In the genomic region with DNA sequence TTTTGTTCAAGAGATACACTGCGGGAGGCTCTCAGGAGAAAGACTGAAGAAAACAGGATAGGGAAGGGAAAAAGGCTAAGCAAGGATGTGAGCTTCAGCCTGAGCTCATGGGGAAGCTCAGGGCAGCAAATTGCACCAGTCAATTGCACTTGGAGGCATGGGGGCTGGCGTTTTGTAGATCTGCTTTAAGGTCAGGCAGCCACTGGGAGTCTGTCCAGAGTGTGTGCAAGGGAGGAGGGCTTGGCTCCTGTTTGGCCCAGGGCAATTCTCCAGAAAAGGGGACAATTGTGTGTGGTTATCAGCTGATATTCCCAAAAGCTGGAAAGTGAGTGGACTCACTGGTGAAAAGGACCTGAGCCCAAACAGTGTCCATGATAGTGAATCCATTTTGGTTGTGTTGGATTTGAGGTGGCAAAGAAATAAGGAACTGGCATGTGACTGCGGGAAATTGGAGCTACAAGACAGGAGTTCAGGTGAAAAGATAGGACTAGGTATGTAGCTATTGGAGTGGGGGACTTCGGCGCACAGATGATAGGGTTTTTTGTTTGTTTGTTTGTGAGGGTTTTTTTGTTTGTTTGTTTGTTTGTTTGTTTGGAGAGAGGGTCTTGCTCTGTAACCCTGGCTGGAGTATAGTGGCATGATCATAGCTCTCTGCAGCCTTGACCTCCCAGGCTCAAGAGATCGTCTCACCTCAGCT, we compare ENCODE assay signal across 16 cellular contexts. TPM values are rescaled to one million over a fixed set of nuclear protein-coding genes. Genes with fewer than 3 reads are reported as not detected.
DNase-seq lines count a peak whose midpoint lies in the region; ATAC-seq lines count a peak whose summit lies in the region.
"Had no signal": no experiment of that assay in that cellular context is flagged by ENCODE, and none has a peak within 500 bp of the region (broad histone marks: within the 10 kb centered on the region; RNA-seq: fewer than 3 reads in every experiment).

No MANE protein-coding gene starts in this region.

- no peaks in the 10 kb centered on the region for H3K27me3 Mint-ChIP-seq in activated naive CD8-positive, alpha-beta T cell treated with anti-CD3 and anti-CD28 coated beads for 36 hours
- H3K27me3 Mint-ChIP-seq in stimulated activated naive CD8-positive, alpha-beta T cell treated with anti-CD3 and anti-CD28 coated beads, Interleukin-15, amount 100 ng/mL, for 72 hours, result no peaks in the 10 kb centered on the region
- H3K27me3 Mint-ChIP-seq: T-helper 17 cell had no signal

- H3K27ac Mint-ChIP-seq in activated naive CD8-positive, alpha-beta T cell treated with anti-CD3 and anti-CD28 coated beads for 36 hours, result peak overlapping the region; percentile 97
- H3K27ac Mint-ChIP-seq in stimulated activated naive CD8-positive, alpha-beta T cell treated with anti-CD3 and anti-CD28 coated beads, Interleukin-15, amount 100 ng/mL, for 72 hours, result peak overlapping the region; percentile 97 to 99
- H3K27ac Mint-ChIP-seq: T-helper 17 cell had no signal

- no peaks in the 10 kb centered on the region for H3K27me3 ChIP-seq in right cardiac atrium (ENCODE audit: control insufficient read depth, insufficient read depth)
- H3K27me3 ChIP-seq: vagina had no signal

- H3K4me1 ChIP-seq in right cardiac atrium (ENCODE audit: control insufficient read depth, insufficient read depth, low read length), result peaks cover 17% of the 10 kb centered on the region

- peaks cover 12% of the 10 kb centered on the region for H3K9me3 Mint-ChIP-seq in activated naive CD8-positive, alpha-beta T cell treated with anti-CD3 and anti-CD28 coated beads for 36 hours
- peaks cover 5 to 8% of the 10 kb centered on the region in 2 donors for H3K9me3 Mint-ChIP-seq in stimulated activated naive CD8-positive, alpha-beta T cell treated with anti-CD3 and anti-CD28 coated beads, Interleukin-15, amount 100 ng/mL, for 72 hours

- ATAC-seq in Right ventricle myocardium inferior (peak; percentile 49), right cardiac atrium (peak; percentile 44 to 51), HG02623 (IDR thresholded peaks at IDR 0.05; ENCODE audit: unreplicated experiment) (no peak)
- ATAC-seq in stimulated activated naive CD8-positive, alpha-beta T cell treated with anti-CD3 and anti-CD28 coated beads, Interleukin-15, amount 100 ng/mL, for 72 hours, result no peak
- ATAC-seq: mucosa of descending colon, PC-3, T-helper 17 cell had no signal

- 77% methylated on average over 6 of the region's 6 CpGs for WGBS in right cardiac atrium

- DNase-seq in Right ventricle myocardium inferior (ENCODE audit: missing footprints) (no peak), cardiac septum (ENCODE audit: low spot score) (no peak), right cardiac atrium (peak; percentile 46 to 77 (median 71)), MV-4-11 (lab: John Stamatoyannopoulos, UW) (no peak), COR-L47 (lab: John Stamatoyannopoulos, UW) (no peak)
- DNase-seq in activated naive CD8-positive, alpha-beta T cell treated with anti-CD3 and anti-CD28 coated beads for 36 hours, result no peak
- no peak for DNase-seq in stimulated activated naive CD8-positive, alpha-beta T cell treated with anti-CD3 and anti-CD28 coated beads, Interleukin-15, amount 100 ng/mL, for 72 hours
- DNase-seq: DND-41, KG1, mucosa of descending colon, NCI-H1436 treated with DMSO at 0.1 percent for 48 hours, PC-3, T-helper 17 cell had no signal

- H3K4me1 Mint-ChIP-seq in activated naive CD8-positive, alpha-beta T cell treated with anti-CD3 and anti-CD28 coated beads for 36 hours, result peaks cover 75% of the 10 kb centered on the region
- peaks cover 90% of the 10 kb centered on the region for H3K4me1 Mint-ChIP-seq in stimulated activated naive CD8-positive, alpha-beta T cell treated with anti-CD3 and anti-CD28 coated beads, Interleukin-15, amount 100 ng/mL, for 72 hours

- H3K9me3 ChIP-seq in right cardiac atrium (ENCODE audit: control insufficient read depth, low read length), result no peaks in the 10 kb centered on the region
- H3K9me3 ChIP-seq: mucosa of descending colon, vagina had no signal

- peak overlapping the region; percentile 48 for H3K4me3 Mint-ChIP-seq in activated naive CD8-positive, alpha-beta T cell treated with anti-CD3 and anti-CD28 coated beads for 36 hours
- H3K4me3 Mint-ChIP-seq in stimulated activated naive CD8-positive, alpha-beta T cell treated with anti-CD3 and anti-CD28 coated beads, Interleukin-15, amount 100 ng/mL, for 72 hours, result peak overlapping the region; percentile 55 to 80
- H3K4me3 Mint-ChIP-seq: T-helper 17 cell had no signal

- peaks cover 17% of the 10 kb centered on the region for H3K36me3 Mint-ChIP-seq in activated naive CD8-positive, alpha-beta T cell treated with anti-CD3 and anti-CD28 coated beads for 36 hours

- intact Hi-C loops in Right ventricle myocardium inferior (cut with DNase I) (no loop called here), cardiac septum (cut with DNase I) (no loop called here), right cardiac atrium (cut with DNase I) (no loop called here)

- H3K27ac ChIP-seq in right cardiac atrium (ENCODE audit: low read length), result peak overlapping the region; percentile 32
- H3K27ac ChIP-seq: coronary artery, vagina had no signal

- H3K4me3 ChIP-seq in right cardiac atrium (ENCODE audit: low read length), result no peak overlapping the region
- H3K4me3 ChIP-seq: coronary artery, mucosa of descending colon, vagina had no signal

RNA-seq across cellular contexts. Expression of a gene that starts 22.3 kb away (rescaled TPM):
- total RNA-seq in Right ventricle myocardium inferior, result 19.2 TPM
- 285 TPM for total RNA-seq in cardiac septum
- 100 to 1,000 TPM; 295 to 310 TPM for total RNA-seq in activated naive CD8-positive, alpha-beta T cell treated with anti-CD3 and anti-CD28 coated beads for 36 hours
- 10 to 100 TPM; 22.4 to 60.2 (median 34.1) TPM for total RNA-seq in right cardiac atrium
- polyA plus RNA-seq in right cardiac atrium, result 63.6 TPM

RNA-seq across cellular contexts. Expression of a gene that starts 24.1 kb away (rescaled TPM):
- total RNA-seq in Right ventricle myocardium inferior (240 TPM), cardiac septum (251 TPM), right cardiac atrium (100 to 1,000 TPM; 180 to 208 (median 199) TPM)
- total RNA-seq in activated naive CD8-positive, alpha-beta T cell treated with anti-CD3 and anti-CD28 coated beads for 36 hours, result 100 to 1,000 TPM; 104 to 107 TPM
- polyA plus RNA-seq in right cardiac atrium, result 264 TPM

RNA-seq across cellular contexts. Expression of a gene that starts 46.5 kb away (rescaled TPM):
- total RNA-seq in Right ventricle myocardium inferior, result 254 TPM
- total RNA-seq in cardiac septum, result 215 TPM
- 1,000 to 10,000 TPM; 1,515 to 1,538 TPM for total RNA-seq in activated naive CD8-positive, alpha-beta T cell treated with anti-CD3 and anti-CD28 coated beads for 36 hours
- total RNA-seq in right cardiac atrium, result 100 to 1,000 TPM; 130 to 250 (median 200) TPM
- polyA plus RNA-seq in right cardiac atrium, result 170 TPM

RNA-seq across cellular contexts. Expression of a gene that starts 49.5 kb away (rescaled TPM):
- total RNA-seq in Right ventricle myocardium inferior (13.1 TPM), cardiac septum (23.1 TPM), right cardiac atrium (10 to 100 TPM; 20.7 to 26.6 (median 24.2) TPM)
- 10 to 100 TPM; 63.2 to 67.0 TPM for total RNA-seq in activated naive CD8-positive, alpha-beta T cell treated with anti-CD3 and anti-CD28 coated beads for 36 hours
- polyA plus RNA-seq in right cardiac atrium, result 11.1 TPM

Comparison
In these comparisons a context has a peak if more than half of its experiments do, and no peak if none do; other contexts are left out.
1. DNase-seq: peak in right cardiac atrium (3 of 3); none in Right ventricle myocardium inferior (single experiment), cardiac septum (single experiment), activated naive CD8-positive, alpha-beta T cell treated with anti-CD3 and anti-CD28 coated beads for 36 hours (single experiment), stimulated activated naive CD8-positive, alpha-beta T cell treated with anti-CD3 and anti-CD28 coated beads, Interleukin-15, amount 100 ng/mL, for 72 hours (0 of 2), MV-4-11 (single experiment) and COR-L47 (single experiment).
2. ATAC-seq: peak in Right ventricle myocardium inferior (single experiment) and right cardiac atrium (2 of 2); none in stimulated activated naive CD8-positive, alpha-beta T cell treated with anti-CD3 and anti-CD28 coated beads, Interleukin-15, amount 100 ng/mL, for 72 hours (single experiment) and HG02623 (single experiment).